8 cellular contexts compared by ENCODE assay signal in genomic region chr4:99894998-99895397, GRCh38. TPM values are rescaled to one million over a fixed set of nuclear protein-coding genes. Genes with fewer than 3 reads are reported as not detected.
A peak's percentile ranks its signal among the peaks of the same experiment; 100 is the strongest.
DNase-seq lines count a peak whose midpoint lies in the region; ATAC-seq, FAIRE-seq and TF ChIP-seq lines count a peak whose summit lies in the region.

No MANE protein-coding gene starts in this region.

- no peak for ATAC-seq in mucosa of descending colon
- no peak for ATAC-seq in upper lobe of right lung
- no peak for ATAC-seq in GM21825 (IDR thresholded peaks at IDR 0.05; ENCODE audit: unreplicated experiment)
- ATAC-seq in HG03039 (IDR thresholded peaks at IDR 0.05; ENCODE audit: unreplicated experiment), result no peak

- H3K9me3 Mint-ChIP-seq in activated naive CD4-positive, alpha-beta T cell treated with anti-CD3 and anti-CD28 coated beads, Interleukin-2, amount 50 U/mL, for 24 hours, result no peaks in the 10 kb centered on the region

- no peaks in the 10 kb centered on the region for H3K4me1 ChIP-seq in breast epithelium
- peaks cover 12% of the 10 kb centered on the region for H3K4me1 ChIP-seq in mucosa of descending colon (ENCODE audit: low read depth)
- H3K4me1 ChIP-seq in upper lobe of right lung, result peaks cover 16% of the 10 kb centered on the region

- TF ChIP-seq CTCF in breast epithelium (IDR thresholded peaks at IDR 0.05) (no peak), mucosa of descending colon (IDR thresholded peaks at IDR 0.05) (no peak), upper lobe of right lung (IDR thresholded peaks at IDR 0.05) (no peak)

- DNase-seq in activated naive CD4-positive, alpha-beta T cell (lab: John Stamatoyannopoulos, UW), result no peak
- no peak for DNase-seq in breast epithelium (ENCODE audit: low spot score in 2 of 2)
- peak in 2 of 3 donors; percentile 8 to 32 for DNase-seq in mucosa of descending colon
- no peak for DNase-seq in upper lobe of right lung
- DNase-seq in GM12892 (ENCODE audit: insufficient read length), result no peak

- H3K4me1 Mint-ChIP-seq in activated naive CD4-positive, alpha-beta T cell treated with anti-CD3 and anti-CD28 coated beads, Interleukin-2, amount 50 U/mL, for 24 hours, result peaks cover 42% of the 10 kb centered on the region

- no peaks in the 10 kb centered on the region for H3K27me3 Mint-ChIP-seq in activated naive CD4-positive, alpha-beta T cell treated with anti-CD3 and anti-CD28 coated beads, Interleukin-2, amount 50 U/mL, for 24 hours

- no peak overlapping the region for H3K27ac Mint-ChIP-seq in activated naive CD4-positive, alpha-beta T cell treated with anti-CD3 and anti-CD28 coated beads, Interleukin-2, amount 50 U/mL, for 24 hours

- peak overlapping the region; percentile 99 for H3K4me3 Mint-ChIP-seq in activated naive CD4-positive, alpha-beta T cell treated with anti-CD3 and anti-CD28 coated beads, Interleukin-2, amount 50 U/mL, for 24 hours

- TF ChIP-seq POLR2A in breast epithelium (IDR thresholded peaks at IDR 0.05) (no peak), GM12892 (IDR thresholded peaks at IDR 0.05; ENCODE audit: low read depth, low read length) (no peak)

- no peaks in the 10 kb centered on the region for H3K27me3 ChIP-seq in breast epithelium
- H3K27me3 ChIP-seq in upper lobe of right lung, result no peaks in the 10 kb centered on the region

- no peak for FAIRE-seq in GM12892 (lab: Jason Lieb, UNC)

- H3K36me3 Mint-ChIP-seq in activated naive CD4-positive, alpha-beta T cell treated with anti-CD3 and anti-CD28 coated beads, Interleukin-2, amount 50 U/mL, for 24 hours, result peaks cover 5% of the 10 kb centered on the region

- H3K9me3 ChIP-seq in breast epithelium (no peaks in the 10 kb centered on the region), mucosa of descending colon (no peaks in the 10 kb centered on the region), upper lobe of right lung (no peaks in the 10 kb centered on the region)

- H3K27ac ChIP-seq in breast epithelium, result peak overlapping the region; percentile 90 to 91
- peak overlapping the region; percentile 72 for H3K27ac ChIP-seq in upper lobe of right lung

- peak overlapping the region; percentile 81 to 88 (median 83) for H3K4me3 ChIP-seq in breast epithelium
- no peak overlapping the region for H3K4me3 ChIP-seq in mucosa of descending colon
- H3K4me3 ChIP-seq in upper lobe of right lung, result peak overlapping the region; percentile 81

- peaks cover 1% of the 10 kb centered on the region for H3K36me3 ChIP-seq in breast epithelium
- no peaks in the 10 kb centered on the region for H3K36me3 ChIP-seq in mucosa of descending colon (ENCODE audit: low read depth)
- peaks cover 19% of the 10 kb centered on the region for H3K36me3 ChIP-seq in upper lobe of right lung

- intact Hi-C loops in breast epithelium (cut with DNase I; ENCODE audit: low total_unique reads) (no loop called here), mucosa of descending colon (cut with DNase I, micrococcal nuclease) (loop anchor here in 1 of 2 donors (10.0 kb wide), 2 partner anchors 50 to 80 kb away; partner anchors contain the start of genes DAPP1 and DNAJB14), upper lobe of right lung (cut with DNase I) (no loop called here)

RNA-seq across cellular contexts. Expression of gene LAMTOR3, which starts 0.8 kb away (rescaled TPM):
- total RNA-seq in breast epithelium (10 to 100 TPM; 40.6 to 79.3 (median 44.0) TPM), mucosa of descending colon (10 to 100 TPM; 42.4 to 60.7 (median 59.2) TPM), upper lobe of right lung (43.5 TPM)
- polyA plus RNA-seq in GM12892 (2012; ENCODE audit: missing spikeins), result 40.5 TPM

RNA-seq across cellular contexts. Expression of gene DNAJB14, which starts 51.4 kb away (rescaled TPM):
- total RNA-seq in breast epithelium (10 to 100 TPM; 33.4 to 46.4 (median 37.4) TPM), mucosa of descending colon (10 to 100 TPM; 49.4 to 55.3 (median 54.2) TPM), upper lobe of right lung (61.7 TPM)
- 19.5 TPM for polyA plus RNA-seq in GM12892 (2012; ENCODE audit: missing spikeins)

RNA-seq across cellular contexts. Expression of gene H2AZ1, which starts 55.1 kb away (rescaled TPM):
- total RNA-seq in breast epithelium (100 to 1,000 TPM; 114 to 166 (median 125) TPM), mucosa of descending colon (100 to 1,000 TPM; 106 to 219 (median 216) TPM), upper lobe of right lung (132 TPM)
- polyA plus RNA-seq in GM12892 (2012; ENCODE audit: missing spikeins), result 642 TPM

Comparison
In these comparisons a context has a peak if more than half of its experiments do, and no peak if none do; other contexts are left out.
1. DNase-seq: peak in mucosa of descending colon (2 of 3); none in activated naive CD4-positive, alpha-beta T cell (0 of 4), breast epithelium (0 of 2), upper lobe of right lung (single experiment) and GM12892 (single experiment).